10 cellular contexts compared by ENCODE assay signal in genomic region chr9:107483666-107484065, GRCh38. TPM values are rescaled to one million over a fixed set of nuclear protein-coding genes. Genes with fewer than 3 reads are reported as not detected.
DNase-seq lines count a peak whose midpoint lies in the region; ATAC-seq, FAIRE-seq and TF ChIP-seq lines count a peak whose summit lies in the region.
"Had no signal": no experiment of that assay in that cellular context is flagged by ENCODE, and none has a peak within 500 bp of the region (broad histone marks: within the 10 kb centered on the region; RNA-seq: fewer than 3 reads in every experiment).

No MANE protein-coding gene starts in this region.

- no peak for TF ChIP-seq EP300 in esophagus muscularis mucosa (IDR thresholded peaks at IDR 0.05)

- CTCF ChIA-PET in WTC11 (lab: Charles Lee): interaction anchor here (1.4 to 1.8 kb wide), 2 partner anchors 58 to 61 kb away, joined by 8 to 10 read pairs; no protein-coding TSS in a partner anchor

- no peak for DNase-seq in H54 (ENCODE audit: insufficient read length, low spot score)
- DNase-seq in esophagus muscularis mucosa (ENCODE audit: extremely low spot score): no peak
- no peak for DNase-seq in upper lobe of right lung
- no peak for DNase-seq in WTC11 (ENCODE audit: low spot score)

- peaks cover 2% of the 10 kb centered on the region; the same call in 1 of the 2 replicates for H3K36me3 Mint-ChIP-seq in WTC11
- H3K36me3 Mint-ChIP-seq: CD4-positive, CD25-positive, alpha-beta regulatory T cell had no signal

- H3K27me3 Mint-ChIP-seq in WTC11 (ENCODE audit: low read depth): peaks cover 31% of the 10 kb centered on the region

- H3K4me3 ChIP-seq in esophagus muscularis mucosa (peak overlapping the region in 2 of 4 donors; percentile 82 to 94), mucosa of stomach (ENCODE audit: low read length) (no peak overlapping the region), upper lobe of right lung (peak overlapping the region; percentile 77)

- no peak for ATAC-seq in upper lobe of right lung
- ATAC-seq in GM18520 (IDR thresholded peaks at IDR 0.05; ENCODE audit: unreplicated experiment): no peak
- ATAC-seq in GM19023 (IDR thresholded peaks at IDR 0.05; ENCODE audit: unreplicated experiment): no peak
- ATAC-seq in WTC11: no peak

- H3K4me1 ChIP-seq in esophagus muscularis mucosa (peaks cover 6 to 47% (median 40%) of the 10 kb centered on the region in 4 donors), mucosa of stomach (ENCODE audit: control insufficient read depth, insufficient read depth, low read length) (no peaks in the 10 kb centered on the region), upper lobe of right lung (no peaks in the 10 kb centered on the region)
- H3K4me1 ChIP-seq: Caco-2 had no signal

- TF ChIP-seq POLR2A in H54 (IDR thresholded peaks at IDR 0.05; ENCODE audit: low read depth, low read length) (no peak), esophagus muscularis mucosa (IDR thresholded peaks at IDR 0.05; ENCODE audit: low read depth) (no peak)

- 69% methylated on average over 2 of the region's 2 CpGs for WGBS in esophagus muscularis mucosa

- peak; percentile 30 for FAIRE-seq in H54 (lab: Jason Lieb, UNC)

- H3K36me3 ChIP-seq in esophagus muscularis mucosa: peaks cover 0 to 37% (median 22%) of the 10 kb centered on the region in 4 donors
- peaks cover 26% of the 10 kb centered on the region for H3K36me3 ChIP-seq in mucosa of stomach (ENCODE audit: control insufficient read depth, insufficient read depth, low read length)
- peaks cover 17% of the 10 kb centered on the region for H3K36me3 ChIP-seq in upper lobe of right lung

- peak overlapping the region; percentile 38 for H3K9ac ChIP-seq in mucosa of stomach (ENCODE audit: low read length)
- H3K9ac ChIP-seq: KMS-11 had no signal

- peaks cover 17% of the 10 kb centered on the region for H3K4me1 Mint-ChIP-seq in WTC11

- no peak overlapping the region for H3K27ac Mint-ChIP-seq in WTC11
- H3K27ac Mint-ChIP-seq: CD4-positive, CD25-positive, alpha-beta regulatory T cell had no signal

- H3K9me3 ChIP-seq in esophagus muscularis mucosa (no peaks in the 10 kb centered on the region), mucosa of stomach (ENCODE audit: control insufficient read depth, low read length) (no peaks in the 10 kb centered on the region), upper lobe of right lung (no peaks in the 10 kb centered on the region)
- H3K9me3 ChIP-seq: Caco-2 had no signal

- POLR2A ChIA-PET in WTC11 (lab: Charles Lee): no interaction called here

- H3K27me3 ChIP-seq in esophagus muscularis mucosa (no peaks in the 10 kb centered on the region), mucosa of stomach (ENCODE audit: control insufficient read depth, insufficient read depth, low read length) (no peaks in the 10 kb centered on the region), upper lobe of right lung (peaks cover 3% of the 10 kb centered on the region)

- H3K4me3 Mint-ChIP-seq in WTC11: no peak overlapping the region
- H3K4me3 Mint-ChIP-seq: CD4-positive, CD25-positive, alpha-beta regulatory T cell had no signal

- TF ChIP-seq CTCF in esophagus muscularis mucosa (IDR thresholded peaks at IDR 0.05) (no peak), upper lobe of right lung (IDR thresholded peaks at IDR 0.05) (no peak), WTC11 (IDR thresholded peaks at IDR 0.05) (no peak)

- H3K9me3 Mint-ChIP-seq in WTC11: no peaks in the 10 kb centered on the region
- H3K9me3 Mint-ChIP-seq: CD4-positive, CD25-positive, alpha-beta regulatory T cell had no signal

- intact Hi-C loops in esophagus muscularis mucosa (cut with DNase I): loop anchor here (5.0 to 10.0 kb wide), 5 partner anchors 411 to 1084 kb away; no protein-coding TSS in a partner anchor
- intact Hi-C loops in upper lobe of right lung (cut with DNase I): no loop called here

- H3K27ac ChIP-seq in esophagus muscularis mucosa (replicated peaks in 1 of 4) (peak overlapping the region in 3 of 4 donors; percentile 37 to 95 (median 94)), upper lobe of right lung (peak overlapping the region; percentile 59)
- H3K27ac ChIP-seq: KMS-11 had no signal

TF ChIP-seq in WTC11, 78 proteins besides CTCF, POLR2A, EP300 and RAD21:
- TF ChIP-seq USF2 (CRISPR knock-in tag; IDR thresholded peaks at IDR 0.05) (no peak), ZNF532 (CRISPR knock-in tag; IDR thresholded peaks at IDR 0.05; ENCODE audit: borderline replicate concordance) (no peak), JUN (CRISPR knock-in tag; IDR thresholded peaks at IDR 0.05) (no peak), NR1H2 (CRISPR knock-in tag; IDR thresholded peaks at IDR 0.05) (no peak), TCF7 (CRISPR knock-in tag; IDR thresholded peaks at IDR 0.05; ENCODE audit: low read depth) (no peak), FOXJ3 (CRISPR knock-in tag; IDR thresholded peaks at IDR 0.05; ENCODE audit: borderline replicate concordance) (no peak), FOXP1 (CRISPR knock-in tag; IDR thresholded peaks at IDR 0.05; ENCODE audit: borderline replicate concordance) (no peak), ELF4 (CRISPR knock-in tag; IDR thresholded peaks at IDR 0.05; ENCODE audit: low read depth) (no peak), ZNF423 (CRISPR knock-in tag; IDR thresholded peaks at IDR 0.05) (no peak), GABPB1 (CRISPR knock-in tag; IDR thresholded peaks at IDR 0.05) (no peak), ATF6 (CRISPR knock-in tag; IDR thresholded peaks at IDR 0.05) (no peak)

RNA-seq across cellular contexts. Expression of gene KLF4, which starts 5.9 kb away (rescaled TPM):
- total RNA-seq in esophagus muscularis mucosa: 10 to 100 TPM; 41.9 to 87.5 (median 63.7) TPM
- total RNA-seq in upper lobe of right lung: 143 TPM
- 5.9 to 8.9 TPM (median 7.6 TPM) in 3 replicates for total RNA-seq in WTC11 (2021)
